Comparison of ENCODE assay signal across 12 cellular contexts in genomic region chr16:4695473-4696171, GRCh38. TPM values are rescaled to one million over a fixed set of nuclear protein-coding genes. Genes with fewer than 3 reads are reported as not detected.
A peak's percentile ranks its signal among the peaks of the same experiment; 100 is the strongest.
DNase-seq lines count a peak whose midpoint lies in the region; ATAC-seq and TF ChIP-seq lines count a peak whose summit lies in the region.
"Had no signal": no experiment of that assay in that cellular context is flagged by ENCODE, and none has a peak within 500 bp of the region (broad histone marks: within the 10 kb centered on the region; RNA-seq: fewer than 3 reads in every experiment).

No MANE protein-coding gene starts in this region.

- CTCF ChIA-PET in CD4-positive, alpha-beta memory T cell (lab: Charles Lee; ENCODE audit: partially characterized antibody), result interaction anchor here (0.5 to 1.4 kb wide), 4 partner anchors 9 to 79 kb away, joined by 3 to 4 read pairs (median 3); no protein-coding TSS in a partner anchor

- H3K9me3 Mint-ChIP-seq in CD4-positive, alpha-beta memory T cell, result no peaks in the 10 kb centered on the region
- no peaks in the 10 kb centered on the region for H3K9me3 Mint-ChIP-seq in nephron

- 62 to 71% (median 65%) methylated on average over 10 to 12 of the region's 12 CpGs for WGBS in adrenal gland, 4 donors

- H3K36me3 ChIP-seq in CD4-positive, alpha-beta memory T cell (ENCODE audit: insufficient read depth, low read length), result peaks cover 29% of the 10 kb centered on the region
- H3K36me3 ChIP-seq in adrenal gland (replicated peaks in 1 of 2), result peaks cover 0 to 60% of the 10 kb centered on the region in 2 donors

- DNase-seq in CD4-positive, alpha-beta memory T cell, result no peak
- no peak for DNase-seq in HFF-Myc (ENCODE audit: extremely low read depth, low read depth)
- no peak for DNase-seq in NCI-H69 (lab: John Stamatoyannopoulos, UW)
- DNase-seq in A172 (ENCODE audit: low spot score), result no peak
- DNase-seq in adrenal gland, result no peak
- DNase-seq: activated CD4-positive, alpha-beta T cell treated with anti-CD3 and anti-CD28 coated beads, Interleukin-2, amount 50 U/mL, for 4 hours; NCI-H2029; stimulated activated CD4-positive, alpha-beta T cell treated with anti-CD3 and anti-CD28 coated beads, Interleukin-15, amount 100 ng/mL, for 24 hours had no signal

- H3K27ac Mint-ChIP-seq in CD4-positive, alpha-beta memory T cell, result peak overlapping the region in 5 of 7 donors; percentile 30 to 86 (median 61)
- H3K27ac Mint-ChIP-seq in nephron, result peak overlapping the region; percentile 25 to 42 (median 37)

- peaks cover 0 to 25% (median 14%) of the 10 kb centered on the region in 4 donors for H3K4me1 Mint-ChIP-seq in CD4-positive, alpha-beta memory T cell
- H3K4me1 Mint-ChIP-seq in nephron, result peaks cover 9% of the 10 kb centered on the region

- H3K9me3 ChIP-seq in CD4-positive, alpha-beta memory T cell (ENCODE audit: control insufficient read depth in 1 of 2, low read length in 2 of 2), result no peaks in the 10 kb centered on the region
- no peaks in the 10 kb centered on the region for H3K9me3 ChIP-seq in adrenal gland (replicated peaks in 1 of 3)
- H3K9me3 ChIP-seq: colonic mucosa had no signal

- no peak overlapping the region for H3K4me3 ChIP-seq in CD4-positive, alpha-beta memory T cell (ENCODE audit: low read length in 2 of 2)
- H3K4me3 ChIP-seq in HFF-Myc (replicated peaks; ENCODE audit: low read depth, low read length) (peak overlapping the region; percentile 75; the same call in 1 of the 2 replicates), adrenal gland (no peak overlapping the region)
- H3K4me3 ChIP-seq: colonic mucosa had no signal

- H3K4me3 Mint-ChIP-seq in CD4-positive, alpha-beta memory T cell, result peak overlapping the region; percentile 8 to 88 (median 64)
- peak overlapping the region; percentile 88 to 91 (median 91) for H3K4me3 Mint-ChIP-seq in nephron

- intact Hi-C loops in CD4-positive, alpha-beta memory T cell (cut with micrococcal nuclease), result no loop called here
- intact Hi-C loops in adrenal gland (cut with DNase I), result no loop called here

- POLR2A ChIA-PET in CD4-positive, alpha-beta memory T cell (lab: Charles Lee; ENCODE audit: partially characterized antibody), result interaction anchor here (0.9 to 6.1 kb wide), 11 partner anchors 9 to 107 kb away, joined by 3 to 40 read pairs (median 8); partner anchors contain the start of genes ANKS3, DNAAF8, MGRN1 and ROGDI

- TF ChIP-seq CTCF in HFF-Myc (IDR thresholded peaks at IDR 0.05; ENCODE audit: low read depth, low read length, missing control alignments) (no peak), nephron (IDR thresholded peaks at IDR 0.05; ENCODE audit: unreplicated experiment in 3 of 3) (no peak), adrenal gland (IDR thresholded peaks at IDR 0.05) (no peak)

- no peak overlapping the region for H3K27ac ChIP-seq in CD4-positive, alpha-beta memory T cell (ENCODE audit: low read depth, low read length)
- H3K27ac ChIP-seq in angular gyrus (ENCODE audit: low read depth, low read length) (peak overlapping the region; percentile 40), adrenal gland (peak overlapping the region in 2 of 5 donors; percentile 75 to 98)
- H3K27ac ChIP-seq: colonic mucosa had no signal

- TF ChIP-seq POLR2A in adrenal gland (IDR thresholded peaks at IDR 0.05), result no peak

- peaks cover 27% of the 10 kb centered on the region for H3K4me1 ChIP-seq in CD4-positive, alpha-beta memory T cell (ENCODE audit: insufficient read depth, low read length)
- H3K4me1 ChIP-seq in adrenal gland (replicated peaks in 1 of 2), result peaks cover 27 to 41% of the 10 kb centered on the region in 2 donors

- no peak for ATAC-seq in HG03097 (IDR thresholded peaks at IDR 0.05; ENCODE audit: low FRiP score, unreplicated experiment)

- H3K36me3 Mint-ChIP-seq in CD4-positive, alpha-beta memory T cell, result peaks cover 10 to 29% of the 10 kb centered on the region in 2 donors
- H3K36me3 Mint-ChIP-seq in nephron (ENCODE audit: low read depth), result peaks cover 14% of the 10 kb centered on the region

- H3K27me3 ChIP-seq in CD4-positive, alpha-beta memory T cell (ENCODE audit: insufficient read depth, low read length), result no peaks in the 10 kb centered on the region
- no peaks in the 10 kb centered on the region for H3K27me3 ChIP-seq in adrenal gland
- H3K27me3 ChIP-seq: colonic mucosa had no signal

- no peaks in the 10 kb centered on the region for H3K27me3 Mint-ChIP-seq in CD4-positive, alpha-beta memory T cell
- no peaks in the 10 kb centered on the region for H3K27me3 Mint-ChIP-seq in nephron (ENCODE audit: low read depth)

RNA-seq across cellular contexts. Expression of gene NUDT16L1, which starts 2.3 kb away (rescaled TPM):
- total RNA-seq in CD4-positive, alpha-beta memory T cell, result 10 to 100 TPM; 52.4 to 53.7 TPM
- 100 to 1,000 TPM in 1 of 2 donors, 10 to 100 TPM in 1; 80.1 to 125 TPM for polyA plus RNA-seq in CD4-positive, alpha-beta memory T cell
- 52.4 and 64.6 TPM in 2 replicates for total RNA-seq in A172 (2014; rRNA removed; shearing (Covaris generic))
- total RNA-seq in adrenal gland, result 10 to 100 TPM; 45.4 to 99.3 (median 53.9) TPM
- polyA plus RNA-seq in adrenal gland, result 10 to 100 TPM; 16.3 to 36.2 (median 28.1) TPM

RNA-seq across cellular contexts. Expression of gene ANKS3, which starts 38.4 kb away (rescaled TPM):
- total RNA-seq in CD4-positive, alpha-beta memory T cell, result 10 to 100 TPM; 28.5 to 33.9 TPM
- 1 to 10 TPM in 1 of 2 donors, under 1 TPM in 1; 0.91 to 5.7 TPM for polyA plus RNA-seq in CD4-positive, alpha-beta memory T cell
- total RNA-seq in A172 (2014; rRNA removed; shearing (Covaris generic)), result 12.0 and 19.6 TPM in 2 replicates
- total RNA-seq in adrenal gland, result 10 to 100 TPM; 12.3 to 34.4 (median 18.8) TPM
- 100 to 1,000 TPM in 1 of 3 donors, 10 to 100 TPM in 1, 1 to 10 TPM in 1; 7.2 to 118 (median 52.8) TPM for polyA plus RNA-seq in adrenal gland

RNA-seq across cellular contexts. Expression of gene DNAAF8, which starts 38.7 kb away (rescaled TPM):
- under 1 TPM; 0.12 to 0.64 TPM for total RNA-seq in CD4-positive, alpha-beta memory T cell
- under 1 TPM in 1 of 2 donors, not detected in 1; 0.11 TPM for polyA plus RNA-seq in CD4-positive, alpha-beta memory T cell
- 1.7 and 5.2 TPM in 2 replicates for total RNA-seq in A172 (2014; rRNA removed; shearing (Covaris generic))
- 1 to 10 TPM in 6 of 8 donors, under 1 TPM in 2; 0.30 to 3.3 (median 1.1) TPM for total RNA-seq in adrenal gland
- 1 to 10 TPM; 1.9 to 2.7 (median 2.3) TPM for polyA plus RNA-seq in adrenal gland
